22 cellular contexts compared by ENCODE assay signal in genomic region chr5:168883253-168883880, GRCh38.
DNase-seq lines count a peak whose midpoint lies in the region; ATAC-seq, FAIRE-seq and TF ChIP-seq lines count a peak whose summit lies in the region.
"Had no signal": no experiment of that assay in that cellular context is flagged by ENCODE, and none has a peak within 500 bp of the region (broad histone marks: within the 10 kb centered on the region; RNA-seq: fewer than 3 reads in every experiment).

No MANE protein-coding gene starts in this region.

- peak overlapping the region; percentile 43 for H3K4me3 ChIP-seq in BE2C (ENCODE audit: low read depth, low read length)
- H3K4me3 ChIP-seq in SJSA1, result peak overlapping the region; percentile 30
- no peak overlapping the region for H3K4me3 ChIP-seq in small intestine (ENCODE audit: low read depth in 1 of 2, low read length in 2 of 2)
- H3K4me3 ChIP-seq: GM23248 had no signal

- H3K4me3 Mint-ChIP-seq in glutamatergic neuron (ENCODE audit: unreplicated experiment) (no peak overlapping the region), neural crest cell (no peak overlapping the region)

- H3K4me1 ChIP-seq in BE2C (peaks cover 78% of the 10 kb centered on the region), SJSA1 (replicated peaks) (peaks cover 83% of the 10 kb centered on the region), small intestine (ENCODE audit: control insufficient read depth in 2 of 2, insufficient read depth in 1 of 2, low read depth in 1 of 2, low read length in 1 of 2) (no peaks in the 10 kb centered on the region)

- H3K9me3 ChIP-seq in BE2C (no peaks in the 10 kb centered on the region), SJSA1 (replicated peaks) (no peaks in the 10 kb centered on the region), small intestine (ENCODE audit: control insufficient read depth, low read depth) (no peaks in the 10 kb centered on the region)

- H3K27ac ChIP-seq in SJSA1 (peak overlapping the region; percentile 79), small intestine (ENCODE audit: low read depth in 1 of 2, low read length in 1 of 2) (no peak overlapping the region)
- H3K27ac ChIP-seq: GM23248, KMS-11 had no signal

- 72 to 77% (median 74%) methylated on average over 18 of the region's 18 CpGs for WGBS in small intestine, 3 donors

- ATAC-seq in GM18519 (IDR thresholded peaks at IDR 0.05; ENCODE audit: low FRiP score, unreplicated experiment), result no peak
- ATAC-seq: HepG2, Panc1, Right ventricle myocardium inferior had no signal

- H3K27me3 ChIP-seq in BE2C (no peaks in the 10 kb centered on the region), SJSA1 (replicated peaks) (no peaks in the 10 kb centered on the region), small intestine (ENCODE audit: control insufficient read depth in 2 of 2, insufficient read depth in 2 of 2, low read length in 2 of 2) (no peaks in the 10 kb centered on the region)

- FAIRE-seq in small intestine (lab: Jason Lieb, UNC) (no peak), GM12892 (lab: Jason Lieb, UNC) (no peak)
- FAIRE-seq: GM18507, HepG2 had no signal

- H3K4me1 Mint-ChIP-seq in glutamatergic neuron (ENCODE audit: low read depth, unreplicated experiment) (peaks cover 40% of the 10 kb centered on the region), neural crest cell (peaks cover 14% of the 10 kb centered on the region)

- no peaks in the 10 kb centered on the region for H3K27me3 Mint-ChIP-seq in glutamatergic neuron (ENCODE audit: unreplicated experiment)
- peaks cover 20% of the 10 kb centered on the region for H3K27me3 Mint-ChIP-seq in neural crest cell (ENCODE audit: low read depth)

- peak overlapping the region; percentile 55 for H3K27ac Mint-ChIP-seq in glutamatergic neuron (ENCODE audit: unreplicated experiment)
- peak overlapping the region; percentile 93 for H3K27ac Mint-ChIP-seq in neural crest cell (ENCODE audit: unreplicated experiment)

- H3K9me3 Mint-ChIP-seq in glutamatergic neuron (ENCODE audit: unreplicated experiment), result peaks cover 2% of the 10 kb centered on the region
- H3K9me3 Mint-ChIP-seq in neural crest cell, result no peaks in the 10 kb centered on the region

- TF ChIP-seq CTCF in BE2C (IDR thresholded peaks at IDR 0.05; ENCODE audit: low read depth, low read length), result no peak
- no peak for TF ChIP-seq CTCF in glutamatergic neuron (IDR thresholded peaks at IDR 0.05; ENCODE audit: partially characterized antibody, unreplicated experiment)
- no peak for TF ChIP-seq CTCF in neural crest cell (conservative IDR thresholded peaks at IDR 0.05)

- DNase-seq in BE2C (peak; percentile 59), SJSA1 (ENCODE audit: low read depth in 1 of 2, low spot score in 2 of 2) (peak; percentile 97 to 99), glutamatergic neuron (peak; percentile 34), neural crest cell (ENCODE audit: low read depth, low spot score) (peak; percentile 75), small intestine (no peak), HCEC 1CT (no peak), GM12892 (ENCODE audit: insufficient read length) (no peak)
- DNase-seq: 8988T, C1 segment of cervical spinal cord, DMS153, EL, GM23248, NCI-H1092, NCI-H1694, NCI-H446, NCI-H774 had no signal

- peaks cover 5% of the 10 kb centered on the region; the same call in 1 of the 2 replicates for H3K36me3 ChIP-seq in BE2C
- H3K36me3 ChIP-seq in SJSA1, result peaks cover 3% of the 10 kb centered on the region; the same call in 1 of the 2 replicates
- H3K36me3 ChIP-seq in small intestine (ENCODE audit: control insufficient read depth in 2 of 2, insufficient read depth in 2 of 2, low read length in 2 of 2), result no peaks in the 10 kb centered on the region

- H3K36me3 Mint-ChIP-seq in glutamatergic neuron (ENCODE audit: unreplicated experiment) (no peaks in the 10 kb centered on the region), neural crest cell (ENCODE audit: low read depth) (no peaks in the 10 kb centered on the region)

- no peak for TF ChIP-seq POLR2A in GM12892 (IDR thresholded peaks at IDR 0.05; ENCODE audit: low read depth, low read length)

Comparison
In these comparisons a context has a peak if more than half of its experiments do, and no peak if none do; other contexts are left out.
1. DNase-seq: peak in BE2C (single experiment), SJSA1 (2 of 2), glutamatergic neuron (single experiment) and neural crest cell (single experiment); none in small intestine (single experiment), HCEC 1CT (single experiment) and GM12892 (single experiment).
2. H3K4me3 ChIP-seq: peak in BE2C (single experiment) and SJSA1 (single experiment); none in small intestine (0 of 2).